In the genomic region with DNA sequence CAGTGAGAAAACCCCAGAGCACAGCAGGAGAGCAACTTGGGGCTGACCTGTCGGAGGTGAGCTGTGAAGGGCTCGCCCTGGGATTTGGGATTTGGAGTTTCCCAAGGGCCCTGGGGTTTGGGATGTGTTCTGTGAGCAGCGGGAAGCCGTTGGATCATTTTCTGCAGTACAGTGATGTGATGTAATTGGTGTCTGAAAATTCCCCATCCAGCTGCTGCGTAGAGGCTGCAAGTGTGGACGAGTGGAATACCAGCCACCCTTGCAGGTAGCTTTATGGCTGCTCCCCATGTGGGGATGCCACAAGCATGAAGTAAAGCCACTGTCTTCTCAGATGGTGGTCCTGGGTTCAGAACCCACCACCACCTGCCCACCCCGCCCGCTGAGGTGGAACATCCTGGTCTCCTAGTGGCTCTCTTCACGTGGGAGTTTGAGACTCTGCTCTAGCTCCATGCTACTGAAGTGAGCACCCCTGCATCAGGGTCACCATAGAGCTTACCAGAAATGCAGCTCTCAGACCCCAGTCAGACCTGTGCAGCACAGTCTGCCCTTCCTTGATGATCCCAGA, we compare ENCODE assay signal across 12 cellular contexts. TPM values are rescaled to one million over a fixed set of nuclear protein-coding genes. Genes with fewer than 3 reads are reported as not detected.
DNase-seq lines count a peak whose midpoint lies in the region; ATAC-seq and TF ChIP-seq lines count a peak whose summit lies in the region.
"Had no signal": no experiment of that assay in that cellular context is flagged by ENCODE, and none has a peak within 500 bp of the region (broad histone marks: within the 10 kb centered on the region; RNA-seq: fewer than 3 reads in every experiment).

No MANE protein-coding gene starts in this region.

- H2AFZ ChIP-seq in SK-N-SH (ENCODE audit: low read depth), result no peak overlapping the region
- H2AFZ ChIP-seq: neural progenitor cell had no signal

- CTCF ChIA-PET in SK-N-SH (lab: Yijun Ruan, JAX), result interaction anchor here (0.6 to 8.2 kb wide), 15 partner anchors 9 to 341 kb away, joined by 3 to 95 read pairs (median 9); no protein-coding TSS in a partner anchor

- H3K4me1 ChIP-seq in liver (ENCODE audit: control insufficient read depth in 4 of 4, insufficient read depth in 4 of 4, low read length in 3 of 4) (peaks cover 2 to 22% (median 13%) of the 10 kb centered on the region in 4 donors), skeletal muscle tissue (ENCODE audit: control insufficient read depth in 3 of 3, insufficient read depth in 3 of 3, low read length in 3 of 3) (peaks cover 50 to 72% (median 71%) of the 10 kb centered on the region in 3 donors), SK-N-SH (ENCODE audit: control insufficient read depth in 1 of 2, insufficient read depth in 2 of 2, low read depth in 1 of 2, low read length in 1 of 2) (no peaks in the 10 kb centered on the region)
- H3K4me1 ChIP-seq: BE2C had no signal

- 83% methylated on average over 9 of the region's 9 CpGs for WGBS in liver
- WGBS in SK-N-SH (ENCODE audit: low lambda C conversion rate), result 16% methylated on average over 9 of the region's 9 CpGs

- TF ChIP-seq RAD21 in liver (IDR thresholded peaks at IDR 0.05) (no peak), SK-N-SH (IDR thresholded peaks at IDR 0.05; ENCODE audit: low read length) (no peak)

- no peak overlapping the region for H3K4me3 Mint-ChIP-seq in T-helper 17 cell

- no peaks in the 10 kb centered on the region for H3K27me3 Mint-ChIP-seq in T-helper 17 cell

- no peaks in the 10 kb centered on the region for H3K36me3 Mint-ChIP-seq in T-helper 17 cell (ENCODE audit: low read depth)

- H3K4me3 ChIP-seq in liver (ENCODE audit: low read depth in 1 of 3, low read length in 3 of 3), result no peak overlapping the region
- no peak overlapping the region for H3K4me3 ChIP-seq in skeletal muscle tissue (ENCODE audit: low read length in 3 of 3)
- no peak overlapping the region for H3K4me3 ChIP-seq in SK-N-SH (ENCODE audit: low read depth in 2 of 2, low read length in 1 of 2)
- H3K4me3 ChIP-seq: neural progenitor cell, SK-N-MC had no signal

- ATAC-seq in T-helper 17 cell (no peak), GM18868 (IDR thresholded peaks at IDR 0.05; ENCODE audit: unreplicated experiment) (no peak)

- no peaks in the 10 kb centered on the region for H3F3A ChIP-seq in SK-N-SH (replicated peaks; ENCODE audit: insufficient read depth)

- H3K27me3 ChIP-seq in liver (ENCODE audit: control insufficient read depth in 4 of 4, insufficient read depth in 4 of 4, low read length in 3 of 4), result no peaks in the 10 kb centered on the region
- H3K27me3 ChIP-seq in skeletal muscle tissue (ENCODE audit: control insufficient read depth in 3 of 3, insufficient read depth in 3 of 3, low read length in 3 of 3), result no peaks in the 10 kb centered on the region
- H3K27me3 ChIP-seq in SK-N-SH (ENCODE audit: insufficient read depth), result peaks cover 79% of the 10 kb centered on the region
- H3K27me3 ChIP-seq: BE2C, neural progenitor cell had no signal

- TF ChIP-seq CTCF in liver (IDR thresholded peaks at IDR 0.05; ENCODE audit: low read depth, low read length, missing input control) (peak; percentile 0), SK-N-SH (IDR thresholded peaks at IDR 0.05) (no peak)

- H3K9me3 ChIP-seq in T-helper 17 cell (ENCODE audit: control insufficient read depth, low read length, poor library complexity, severe bottlenecking), result no peaks in the 10 kb centered on the region
- H3K9me3 ChIP-seq in liver (ENCODE audit: control insufficient read depth in 4 of 4, low read length in 3 of 4), result no peaks in the 10 kb centered on the region
- H3K9me3 ChIP-seq in skeletal muscle tissue (ENCODE audit: control insufficient read depth in 3 of 3, low read length in 3 of 3), result no peaks in the 10 kb centered on the region
- H3K9me3 ChIP-seq in SK-N-SH, result no peaks in the 10 kb centered on the region
- H3K9me3 ChIP-seq: BE2C had no signal

- peak overlapping the region; percentile 45 for H3K27ac Mint-ChIP-seq in T-helper 17 cell

- H3K9ac ChIP-seq in liver (ENCODE audit: low read depth in 1 of 2, low read length in 2 of 2) (no peak overlapping the region), skeletal muscle tissue (ENCODE audit: low read depth in 1 of 3, low read length in 3 of 3) (peak overlapping the region in 2 of 3 donors; percentile 2 to 71), SK-N-SH (no peak overlapping the region)
- H3K9ac ChIP-seq: neural progenitor cell had no signal

- POLR2A ChIA-PET in SK-N-SH (lab: Yijun Ruan, JAX), result no interaction called here

- no peaks in the 10 kb centered on the region for H3K9me2 ChIP-seq in SK-N-SH

- H3K27ac ChIP-seq in liver (ENCODE audit: low read depth in 1 of 2, low read length in 2 of 2) (peak overlapping the region; percentile 7 to 14), skeletal muscle tissue (ENCODE audit: low read depth, low read length) (peak overlapping the region; percentile 73), SK-N-SH (ENCODE audit: low read depth in 2 of 2, low read length in 1 of 2) (no peak overlapping the region)
- H3K27ac ChIP-seq: neural progenitor cell, SK-N-MC had no signal

- no peaks in the 10 kb centered on the region for H3K79me2 ChIP-seq in SK-N-SH (ENCODE audit: insufficient read depth)

- no peaks in the 10 kb centered on the region for H4K20me1 ChIP-seq in SK-N-SH (ENCODE audit: insufficient read depth)

- H3K4me2 ChIP-seq in SK-N-SH, result no peak overlapping the region
- H3K4me2 ChIP-seq: neural progenitor cell had no signal

- TF ChIP-seq EP300 in SK-N-SH (IDR thresholded peaks at IDR 0.05; ENCODE audit: borderline replicate concordance in 1 of 2, low read depth in 1 of 2, low read length in 1 of 2), result no peak

- H3K36me3 ChIP-seq in liver (ENCODE audit: control insufficient read depth in 4 of 4, insufficient read depth in 3 of 4, low read depth in 1 of 4, low read length in 3 of 4), result peaks cover 0 to 2% (median 0%) of the 10 kb centered on the region in 4 donors
- H3K36me3 ChIP-seq in skeletal muscle tissue (ENCODE audit: control insufficient read depth in 3 of 3, insufficient read depth in 3 of 3, low read length in 3 of 3), result peaks cover 2 to 7% (median 2%) of the 10 kb centered on the region in 3 donors
- H3K36me3 ChIP-seq in SK-N-SH (replicated peaks in 1 of 2; ENCODE audit: control insufficient read depth in 1 of 2, insufficient read depth in 2 of 2, low read length in 1 of 2), result no peaks in the 10 kb centered on the region
- H3K36me3 ChIP-seq: BE2C, neural progenitor cell had no signal

- DNase-seq in D341Med (ENCODE audit: low spot score), result peak; percentile 22
- DNase-seq in T-helper 17 cell, result no peak
- no peak for DNase-seq in stimulated activated CD4-positive, alpha-beta T cell treated with anti-CD3 and anti-CD28 coated beads, Interleukin-15, amount 100 ng/mL, for 24 hours
- DNase-seq in SK-N-SH, result no peak
- DNase-seq in activated CD4-positive, alpha-beta T cell treated with anti-CD3 and anti-CD28 coated beads, Interleukin-2, amount 50 U/mL, for 1 hour, result no peak
- DNase-seq: amniotic stem cell had no signal

- H3K4me1 Mint-ChIP-seq in T-helper 17 cell, result peaks cover 17% of the 10 kb centered on the region

TF ChIP-seq in liver, 16 proteins besides CTCF, POLR2A, EP300 and RAD21 (continues in another document):
- TF ChIP-seq GABPA (IDR thresholded peaks at IDR 0.05 in 1 of 2, conservative IDR thresholded peaks at IDR 0.05 in 1 of 2), result no peak
- no peak for TF ChIP-seq HNF4G (IDR thresholded peaks at IDR 0.05)
- TF ChIP-seq SP1 (IDR thresholded peaks at IDR 0.05), result no peak
- TF ChIP-seq FOXA1 (IDR thresholded peaks at IDR 0.05), result no peak
- TF ChIP-seq, protein P1, sequence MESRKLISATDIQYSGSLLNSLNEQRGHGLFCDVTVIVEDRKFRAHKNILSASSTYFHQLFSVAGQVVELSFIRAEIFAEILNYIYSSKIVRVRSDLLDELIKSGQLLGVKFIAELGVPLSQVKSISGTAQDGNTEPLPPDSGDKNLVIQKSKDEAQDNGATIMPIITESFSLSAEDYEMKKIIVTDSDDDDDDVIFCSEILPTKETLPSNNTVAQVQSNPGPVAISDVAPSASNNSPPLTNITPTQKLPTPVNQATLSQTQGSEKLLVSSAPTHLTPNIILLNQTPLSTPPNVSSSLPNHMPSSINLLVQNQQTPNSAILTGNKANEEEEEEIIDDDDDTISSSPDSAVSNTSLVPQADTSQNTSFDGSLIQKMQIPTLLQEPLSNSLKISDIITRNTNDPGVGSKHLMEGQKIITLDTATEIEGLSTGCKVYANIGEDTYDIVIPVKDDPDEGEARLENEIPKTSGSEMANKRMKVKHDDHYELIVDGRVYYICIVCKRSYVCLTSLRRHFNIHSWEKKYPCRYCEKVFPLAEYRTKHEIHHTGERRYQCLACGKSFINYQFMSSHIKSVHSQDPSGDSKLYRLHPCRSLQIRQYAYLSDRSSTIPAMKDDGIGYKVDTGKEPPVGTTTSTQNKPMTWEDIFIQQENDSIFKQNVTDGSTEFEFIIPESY (IDR thresholded peaks at IDR 0.05), result no peak
- no peak for TF ChIP-seq NR2F2 (IDR thresholded peaks at IDR 0.05)
- no peak for TF ChIP-seq YY1 (IDR thresholded peaks at IDR 0.05)

TF ChIP-seq in SK-N-SH, 30 proteins besides CTCF, POLR2A, EP300 and RAD21 (continues in another document):
- no peak for TF ChIP-seq TCF12 (IDR thresholded peaks at IDR 0.05)
- no peak for TF ChIP-seq RCOR1 (IDR thresholded peaks at IDR 0.05; ENCODE audit: low read length)
- TF ChIP-seq FOXJ3 (CRISPR knock-in tag; IDR thresholded peaks at IDR 0.05), result no peak
- TF ChIP-seq SMC3 (IDR thresholded peaks at IDR 0.05; ENCODE audit: low read depth, low read length), result no peak
- no peak for TF ChIP-seq FOSL2 (IDR thresholded peaks at IDR 0.05; ENCODE audit: borderline replicate concordance, low read depth)
- TF ChIP-seq, protein P2, sequence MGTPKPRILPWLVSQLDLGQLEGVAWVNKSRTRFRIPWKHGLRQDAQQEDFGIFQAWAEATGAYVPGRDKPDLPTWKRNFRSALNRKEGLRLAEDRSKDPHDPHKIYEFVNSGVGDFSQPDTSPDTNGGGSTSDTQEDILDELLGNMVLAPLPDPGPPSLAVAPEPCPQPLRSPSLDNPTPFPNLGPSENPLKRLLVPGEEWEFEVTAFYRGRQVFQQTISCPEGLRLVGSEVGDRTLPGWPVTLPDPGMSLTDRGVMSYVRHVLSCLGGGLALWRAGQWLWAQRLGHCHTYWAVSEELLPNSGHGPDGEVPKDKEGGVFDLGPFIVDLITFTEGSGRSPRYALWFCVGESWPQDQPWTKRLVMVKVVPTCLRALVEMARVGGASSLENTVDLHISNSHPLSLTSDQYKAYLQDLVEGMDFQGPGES (IDR thresholded peaks at IDR 0.05; ENCODE audit: low read depth, low read length), result no peak
- no peak for TF ChIP-seq GATA2 (CRISPR knock-in tag; IDR thresholded peaks at IDR 0.05)

RNA-seq across cellular contexts. Expression of a gene that starts 15.0 kb away (rescaled TPM):
- total RNA-seq in T-helper 17 cell (1 to 10 TPM; 4.3 to 5.8 TPM), liver (10 to 100 TPM; 27.5 to 55.8 TPM), skeletal muscle tissue (33.9 TPM)
- polyA plus RNA-seq in liver (10 to 100 TPM; 40.7 to 55.7 TPM), SK-N-SH (2012; rRNA removed) (0.18 TPM in 1 of 2 replicates, not detected in the other)
- polyA plus RNA-seq in SK-N-SH (2012; cell fraction: cytosol; rRNA removed), result 0.07 and 0.13 TPM in 2 replicates
- polyA plus RNA-seq in SK-N-SH (2012; cell fraction: nucleus; rRNA removed), result 0.11 and 0.34 TPM in 2 replicates

Comparison
In these comparisons a context has a peak if more than half of its experiments do, and no peak if none do; other contexts are left out.
1. H3K27ac ChIP-seq: peak in liver (2 of 2) and skeletal muscle tissue (single experiment); none in SK-N-SH (0 of 2).
2. H3K9ac ChIP-seq: peak in skeletal muscle tissue (2 of 3); none in liver (0 of 2) and SK-N-SH (single experiment).